1 cellular context compared by ENCODE assay signal in genomic region chr19:980133-980998, GRCh38.
TF ChIP-seq lines count a peak whose summit lies in the region.

No MANE protein-coding gene starts in this region.

TF ChIP-seq in K562, 482 proteins besides CTCF, POLR2A, EP300 and RAD21 (continued from another document and continues in another):
- TF ChIP-seq BRD9 (IDR thresholded peaks at IDR 0.05; ENCODE audit: low read depth, partially characterized antibody) = peak; percentile 13
- 0 out of 2 replicates have a peak, but pooled peaks have one; percentile 80 for TF ChIP-seq ZBTB9 (CRISPR knock-in tag; IDR thresholded peaks at IDR 0.05)
- TF ChIP-seq ZNF764 (CRISPR knock-in tag; IDR thresholded peaks at IDR 0.05; ENCODE audit: low read depth) = no peak
- peak; percentile 88 for TF ChIP-seq CXXC5 (CRISPR knock-in tag; IDR thresholded peaks at IDR 0.05)
- TF ChIP-seq CREBBP (IDR thresholded peaks at IDR 0.05; ENCODE audit: low read depth, low read length) = no peak
- TF ChIP-seq JUND (IDR thresholded peaks at IDR 0.05; ENCODE audit: borderline replicate concordance, low read depth, low read length) = peak; percentile 86
- peak; percentile 84; the same call in 1 of the 3 replicates for TF ChIP-seq JUND (tag; IDR thresholded peaks at IDR 0.05; ENCODE audit: borderline replicate concordance, low read depth, low read length)
- TF ChIP-seq ZNF174 (CRISPR knock-in tag; IDR thresholded peaks at IDR 0.05) = no peak
- TF ChIP-seq THRA (IDR thresholded peaks at IDR 0.05) = no peak
- TF ChIP-seq MYC (IDR thresholded peaks at IDR 0.05; ENCODE audit: low read depth, low read length) = peak; percentile 83
- 0 out of 2 replicates have a peak, but pooled peaks have one; percentile 67 for TF ChIP-seq MYC (CRISPR knock-in tag; IDR thresholded peaks at IDR 0.05; ENCODE audit: borderline replicate concordance, low read depth)
- TF ChIP-seq KLF13 (tag; IDR thresholded peaks at IDR 0.05; ENCODE audit: borderline replicate concordance, low read depth) = peak; percentile 66; the same call in 1 of the 2 replicates
- TF ChIP-seq NONO (IDR thresholded peaks at IDR 0.05; ENCODE audit: low read depth in 2 of 2, low read length in 1 of 2) = no peak
- no peak for TF ChIP-seq KAT2B (IDR thresholded peaks at IDR 0.05; ENCODE audit: low read depth, low read length)
- TF ChIP-seq ATF4 (CRISPR knock-in tag; IDR thresholded peaks at IDR 0.05) = no peak
- peak; percentile 26; the same call in 1 of the 2 replicates for TF ChIP-seq CREB1 (IDR thresholded peaks at IDR 0.05)
- peak; percentile 63 for TF ChIP-seq CREB1 (CRISPR knock-in tag; IDR thresholded peaks at IDR 0.05)
- TF ChIP-seq KDM5B (IDR thresholded peaks at IDR 0.05; ENCODE audit: insufficient replicate concordance, low read depth, low read length) = peak; percentile 68
- TF ChIP-seq, protein P1, sequence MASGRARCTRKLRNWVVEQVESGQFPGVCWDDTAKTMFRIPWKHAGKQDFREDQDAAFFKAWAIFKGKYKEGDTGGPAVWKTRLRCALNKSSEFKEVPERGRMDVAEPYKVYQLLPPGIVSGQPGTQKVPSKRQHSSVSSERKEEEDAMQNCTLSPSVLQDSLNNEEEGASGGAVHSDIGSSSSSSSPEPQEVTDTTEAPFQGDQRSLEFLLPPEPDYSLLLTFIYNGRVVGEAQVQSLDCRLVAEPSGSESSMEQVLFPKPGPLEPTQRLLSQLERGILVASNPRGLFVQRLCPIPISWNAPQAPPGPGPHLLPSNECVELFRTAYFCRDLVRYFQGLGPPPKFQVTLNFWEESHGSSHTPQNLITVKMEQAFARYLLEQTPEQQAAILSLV (tag; IDR thresholded peaks at IDR 0.05) = no peak
- TF ChIP-seq, protein P2, sequence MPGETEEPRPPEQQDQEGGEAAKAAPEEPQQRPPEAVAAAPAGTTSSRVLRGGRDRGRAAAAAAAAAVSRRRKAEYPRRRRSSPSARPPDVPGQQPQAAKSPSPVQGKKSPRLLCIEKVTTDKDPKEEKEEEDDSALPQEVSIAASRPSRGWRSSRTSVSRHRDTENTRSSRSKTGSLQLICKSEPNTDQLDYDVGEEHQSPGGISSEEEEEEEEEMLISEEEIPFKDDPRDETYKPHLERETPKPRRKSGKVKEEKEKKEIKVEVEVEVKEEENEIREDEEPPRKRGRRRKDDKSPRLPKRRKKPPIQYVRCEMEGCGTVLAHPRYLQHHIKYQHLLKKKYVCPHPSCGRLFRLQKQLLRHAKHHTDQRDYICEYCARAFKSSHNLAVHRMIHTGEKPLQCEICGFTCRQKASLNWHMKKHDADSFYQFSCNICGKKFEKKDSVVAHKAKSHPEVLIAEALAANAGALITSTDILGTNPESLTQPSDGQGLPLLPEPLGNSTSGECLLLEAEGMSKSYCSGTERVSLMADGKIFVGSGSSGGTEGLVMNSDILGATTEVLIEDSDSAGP (CRISPR knock-in tag; IDR thresholded peaks at IDR 0.05) = no peak
- TF ChIP-seq TCF3 (CRISPR knock-in tag; IDR thresholded peaks at IDR 0.05) = peak; percentile 70
- no peak for TF ChIP-seq CCAR2 (IDR thresholded peaks at IDR 0.05; ENCODE audit: low read depth, low read length)
- TF ChIP-seq, protein P3, sequence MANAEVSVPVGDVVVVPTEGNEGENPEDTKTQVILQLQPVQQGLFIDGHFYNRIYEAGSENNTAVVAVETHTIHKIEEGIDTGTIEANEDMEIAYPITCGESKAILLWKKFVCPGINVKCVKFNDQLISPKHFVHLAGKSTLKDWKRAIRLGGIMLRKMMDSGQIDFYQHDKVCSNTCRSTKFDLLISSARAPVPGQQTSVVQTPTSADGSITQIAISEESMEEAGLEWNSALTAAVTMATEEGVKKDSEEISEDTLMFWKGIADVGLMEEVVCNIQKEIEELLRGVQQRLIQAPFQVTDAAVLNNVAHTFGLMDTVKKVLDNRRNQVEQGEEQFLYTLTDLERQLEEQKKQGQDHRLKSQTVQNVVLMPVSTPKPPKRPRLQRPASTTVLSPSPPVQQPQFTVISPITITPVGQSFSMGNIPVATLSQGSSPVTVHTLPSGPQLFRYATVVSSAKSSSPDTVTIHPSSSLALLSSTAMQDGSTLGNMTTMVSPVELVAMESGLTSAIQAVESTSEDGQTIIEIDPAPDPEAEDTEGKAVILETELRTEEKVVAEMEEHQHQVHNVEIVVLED (CRISPR knock-in tag; IDR thresholded peaks at IDR 0.05) = peak; percentile 50; the same call in 1 of the 2 replicates
- no peak for TF ChIP-seq RHOXF2B (CRISPR knock-in tag; conservative IDR thresholded peaks at IDR 0.05)
- TF ChIP-seq DEAF1 (CRISPR knock-in tag; IDR thresholded peaks at IDR 0.05) = no peak
- TF ChIP-seq, protein P4, sequence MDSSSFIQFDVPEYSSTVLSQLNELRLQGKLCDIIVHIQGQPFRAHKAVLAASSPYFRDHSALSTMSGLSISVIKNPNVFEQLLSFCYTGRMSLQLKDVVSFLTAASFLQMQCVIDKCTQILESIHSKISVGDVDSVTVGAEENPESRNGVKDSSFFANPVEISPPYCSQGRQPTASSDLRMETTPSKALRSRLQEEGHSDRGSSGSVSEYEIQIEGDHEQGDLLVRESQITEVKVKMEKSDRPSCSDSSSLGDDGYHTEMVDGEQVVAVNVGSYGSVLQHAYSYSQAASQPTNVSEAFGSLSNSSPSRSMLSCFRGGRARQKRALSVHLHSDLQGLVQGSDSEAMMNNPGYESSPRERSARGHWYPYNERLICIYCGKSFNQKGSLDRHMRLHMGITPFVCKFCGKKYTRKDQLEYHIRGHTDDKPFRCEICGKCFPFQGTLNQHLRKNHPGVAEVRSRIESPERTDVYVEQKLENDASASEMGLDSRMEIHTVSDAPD (CRISPR knock-in tag; IDR thresholded peaks at IDR 0.05) = no peak; the same call in 1 of the 2 replicates
- peak; percentile 99 for TF ChIP-seq CREB3L1 (IDR thresholded peaks at IDR 0.05; ENCODE audit: borderline replicate concordance, low read depth)
- no peak for TF ChIP-seq HSF4 (CRISPR knock-in tag; IDR thresholded peaks at IDR 0.05; ENCODE audit: borderline replicate concordance)
- TF ChIP-seq, protein P5, sequence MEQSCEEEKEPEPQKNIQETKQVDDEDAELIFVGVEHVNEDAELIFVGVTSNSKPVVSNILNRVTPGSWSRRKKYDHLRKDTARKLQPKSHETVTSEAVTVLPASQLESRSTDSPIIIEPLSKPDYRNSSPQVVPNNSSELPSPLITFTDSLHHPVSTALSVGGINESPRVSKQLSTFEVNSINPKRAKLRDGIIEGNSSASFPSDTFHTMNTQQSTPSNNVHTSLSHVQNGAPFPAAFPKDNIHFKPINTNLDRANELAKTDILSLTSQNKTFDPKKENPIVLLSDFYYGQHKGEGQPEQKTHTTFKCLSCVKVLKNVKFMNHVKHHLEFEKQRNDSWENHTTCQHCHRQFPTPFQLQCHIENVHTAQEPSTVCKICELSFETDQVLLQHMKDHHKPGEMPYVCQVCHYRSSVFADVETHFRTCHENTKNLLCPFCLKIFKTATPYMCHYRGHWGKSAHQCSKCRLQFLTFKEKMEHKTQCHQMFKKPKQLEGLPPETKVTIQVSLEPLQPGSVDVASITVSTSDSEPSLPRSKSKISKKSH (CRISPR knock-in tag; IDR thresholded peaks at IDR 0.05) = no peak
- no peak for TF ChIP-seq SNIP1 (IDR thresholded peaks at IDR 0.05; ENCODE audit: low read depth)
- TF ChIP-seq KLF1 (tag; IDR thresholded peaks at IDR 0.05) = peak; percentile 70; the same call in 1 of the 2 replicates
- no peak for TF ChIP-seq ZNF75A (CRISPR knock-in tag; IDR thresholded peaks at IDR 0.05)
- TF ChIP-seq TEAD4 (IDR thresholded peaks at IDR 0.05; ENCODE audit: low read length) = 0 out of 2 replicates have a peak, but pooled peaks have one; percentile 8
- TF ChIP-seq TEAD4 (CRISPR knock-in tag; IDR thresholded peaks at IDR 0.05; ENCODE audit: borderline replicate concordance) = no peak
- TF ChIP-seq, protein P6, sequence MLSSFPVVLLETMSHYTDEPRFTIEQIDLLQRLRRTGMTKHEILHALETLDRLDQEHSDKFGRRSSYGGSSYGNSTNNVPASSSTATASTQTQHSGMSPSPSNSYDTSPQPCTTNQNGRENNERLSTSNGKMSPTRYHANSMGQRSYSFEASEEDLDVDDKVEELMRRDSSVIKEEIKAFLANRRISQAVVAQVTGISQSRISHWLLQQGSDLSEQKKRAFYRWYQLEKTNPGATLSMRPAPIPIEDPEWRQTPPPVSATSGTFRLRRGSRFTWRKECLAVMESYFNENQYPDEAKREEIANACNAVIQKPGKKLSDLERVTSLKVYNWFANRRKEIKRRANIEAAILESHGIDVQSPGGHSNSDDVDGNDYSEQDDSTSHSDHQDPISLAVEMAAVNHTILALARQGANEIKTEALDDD (IDR thresholded peaks at IDR 0.05) = no peak
- TF ChIP-seq ZFP36 (IDR thresholded peaks at IDR 0.05; ENCODE audit: low read depth, low read length, partially characterized antibody) = no peak
- no peak for TF ChIP-seq ETS2 (tag; IDR thresholded peaks at IDR 0.05; ENCODE audit: borderline replicate concordance, poor library complexity, severe bottlenecking)
- no peak for TF ChIP-seq ESRRB (CRISPR knock-in tag; IDR thresholded peaks at IDR 0.05; ENCODE audit: borderline replicate concordance)
- TF ChIP-seq EHMT2 (IDR thresholded peaks at IDR 0.05) = no peak
- TF ChIP-seq TAL1 (IDR thresholded peaks at IDR 0.05) = no peak; the same call in 1 of the 2 replicates
- TF ChIP-seq ZNF133 (CRISPR knock-in tag; IDR thresholded peaks at IDR 0.05) = no peak
- TF ChIP-seq STAT5B (CRISPR knock-in tag; IDR thresholded peaks at IDR 0.05) = no peak
- no peak for TF ChIP-seq SMARCC2 (IDR thresholded peaks at IDR 0.05; ENCODE audit: low read depth)
- TF ChIP-seq, protein P7, sequence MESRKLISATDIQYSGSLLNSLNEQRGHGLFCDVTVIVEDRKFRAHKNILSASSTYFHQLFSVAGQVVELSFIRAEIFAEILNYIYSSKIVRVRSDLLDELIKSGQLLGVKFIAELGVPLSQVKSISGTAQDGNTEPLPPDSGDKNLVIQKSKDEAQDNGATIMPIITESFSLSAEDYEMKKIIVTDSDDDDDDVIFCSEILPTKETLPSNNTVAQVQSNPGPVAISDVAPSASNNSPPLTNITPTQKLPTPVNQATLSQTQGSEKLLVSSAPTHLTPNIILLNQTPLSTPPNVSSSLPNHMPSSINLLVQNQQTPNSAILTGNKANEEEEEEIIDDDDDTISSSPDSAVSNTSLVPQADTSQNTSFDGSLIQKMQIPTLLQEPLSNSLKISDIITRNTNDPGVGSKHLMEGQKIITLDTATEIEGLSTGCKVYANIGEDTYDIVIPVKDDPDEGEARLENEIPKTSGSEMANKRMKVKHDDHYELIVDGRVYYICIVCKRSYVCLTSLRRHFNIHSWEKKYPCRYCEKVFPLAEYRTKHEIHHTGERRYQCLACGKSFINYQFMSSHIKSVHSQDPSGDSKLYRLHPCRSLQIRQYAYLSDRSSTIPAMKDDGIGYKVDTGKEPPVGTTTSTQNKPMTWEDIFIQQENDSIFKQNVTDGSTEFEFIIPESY (CRISPR knock-in tag; IDR thresholded peaks at IDR 0.05) = peak; percentile 62
- no peak for TF ChIP-seq SMAD1 (IDR thresholded peaks at IDR 0.05; ENCODE audit: low read depth, low read length, partially characterized antibody)
- TF ChIP-seq XRCC3 (IDR thresholded peaks at IDR 0.05) = no peak
- TF ChIP-seq ZNF263 (CRISPR knock-in tag; IDR thresholded peaks at IDR 0.05; ENCODE audit: borderline replicate concordance) = peak; percentile 65
- TF ChIP-seq COPS2 (conservative IDR thresholded peaks at IDR 0.05) = no peak
- no peak for TF ChIP-seq FOXA1 (IDR thresholded peaks at IDR 0.05; ENCODE audit: borderline replicate concordance)
